In the genomic region with DNA sequence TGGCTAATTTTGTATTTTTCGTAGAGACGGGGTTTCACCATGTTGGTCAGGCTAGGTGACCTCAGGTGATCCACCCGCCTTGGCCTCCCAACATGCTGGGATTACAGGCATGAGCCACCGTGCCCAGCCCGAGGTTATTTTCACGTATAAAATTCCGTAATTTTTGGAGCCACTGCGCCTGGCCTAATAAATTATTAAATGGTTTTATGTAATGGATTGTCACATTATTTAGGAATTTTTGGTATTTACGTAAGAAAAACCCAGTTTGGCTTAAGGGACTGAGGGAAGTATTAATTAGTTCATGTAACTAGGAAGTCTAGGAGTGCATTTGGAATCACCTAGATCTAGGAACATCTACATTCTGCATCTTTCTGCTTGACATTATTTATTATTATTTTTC, we compare ENCODE assay signal across 1 cellular context.
A peak's percentile ranks its signal among the peaks of the same experiment; 100 is the strongest.
TF ChIP-seq lines count a peak whose summit lies in the region.

No MANE protein-coding gene starts in this region.

TF ChIP-seq in K562, 482 proteins besides CTCF, POLR2A, EP300 and RAD21:
- TF ChIP-seq, protein P1, sequence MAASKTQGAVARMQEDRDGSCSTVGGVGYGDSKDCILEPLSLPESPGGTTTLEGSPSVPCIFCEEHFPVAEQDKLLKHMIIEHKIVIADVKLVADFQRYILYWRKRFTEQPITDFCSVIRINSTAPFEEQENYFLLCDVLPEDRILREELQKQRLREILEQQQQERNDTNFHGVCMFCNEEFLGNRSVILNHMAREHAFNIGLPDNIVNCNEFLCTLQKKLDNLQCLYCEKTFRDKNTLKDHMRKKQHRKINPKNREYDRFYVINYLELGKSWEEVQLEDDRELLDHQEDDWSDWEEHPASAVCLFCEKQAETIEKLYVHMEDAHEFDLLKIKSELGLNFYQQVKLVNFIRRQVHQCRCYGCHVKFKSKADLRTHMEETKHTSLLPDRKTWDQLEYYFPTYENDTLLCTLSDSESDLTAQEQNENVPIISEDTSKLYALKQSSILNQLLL (CRISPR knock-in tag; IDR thresholded peaks at IDR 0.05; ENCODE audit: borderline replicate concordance) = peak; percentile 81; the same call in 1 of the 2 replicates
- no peak for TF ChIP-seq ZEB2 (IDR thresholded peaks at IDR 0.05)
- TF ChIP-seq, protein P2, sequence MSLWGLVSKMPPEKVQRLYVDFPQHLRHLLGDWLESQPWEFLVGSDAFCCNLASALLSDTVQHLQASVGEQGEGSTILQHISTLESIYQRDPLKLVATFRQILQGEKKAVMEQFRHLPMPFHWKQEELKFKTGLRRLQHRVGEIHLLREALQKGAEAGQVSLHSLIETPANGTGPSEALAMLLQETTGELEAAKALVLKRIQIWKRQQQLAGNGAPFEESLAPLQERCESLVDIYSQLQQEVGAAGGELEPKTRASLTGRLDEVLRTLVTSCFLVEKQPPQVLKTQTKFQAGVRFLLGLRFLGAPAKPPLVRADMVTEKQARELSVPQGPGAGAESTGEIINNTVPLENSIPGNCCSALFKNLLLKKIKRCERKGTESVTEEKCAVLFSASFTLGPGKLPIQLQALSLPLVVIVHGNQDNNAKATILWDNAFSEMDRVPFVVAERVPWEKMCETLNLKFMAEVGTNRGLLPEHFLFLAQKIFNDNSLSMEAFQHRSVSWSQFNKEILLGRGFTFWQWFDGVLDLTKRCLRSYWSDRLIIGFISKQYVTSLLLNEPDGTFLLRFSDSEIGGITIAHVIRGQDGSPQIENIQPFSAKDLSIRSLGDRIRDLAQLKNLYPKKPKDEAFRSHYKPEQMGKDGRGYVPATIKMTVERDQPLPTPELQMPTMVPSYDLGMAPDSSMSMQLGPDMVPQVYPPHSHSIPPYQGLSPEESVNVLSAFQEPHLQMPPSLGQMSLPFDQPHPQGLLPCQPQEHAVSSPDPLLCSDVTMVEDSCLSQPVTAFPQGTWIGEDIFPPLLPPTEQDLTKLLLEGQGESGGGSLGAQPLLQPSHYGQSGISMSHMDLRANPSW (CRISPR knock-in tag; IDR thresholded peaks at IDR 0.05) = no peak
- no peak for TF ChIP-seq ZZZ3 (IDR thresholded peaks at IDR 0.05)
